18 cellular contexts compared by ENCODE assay signal in the genomic region with DNA sequence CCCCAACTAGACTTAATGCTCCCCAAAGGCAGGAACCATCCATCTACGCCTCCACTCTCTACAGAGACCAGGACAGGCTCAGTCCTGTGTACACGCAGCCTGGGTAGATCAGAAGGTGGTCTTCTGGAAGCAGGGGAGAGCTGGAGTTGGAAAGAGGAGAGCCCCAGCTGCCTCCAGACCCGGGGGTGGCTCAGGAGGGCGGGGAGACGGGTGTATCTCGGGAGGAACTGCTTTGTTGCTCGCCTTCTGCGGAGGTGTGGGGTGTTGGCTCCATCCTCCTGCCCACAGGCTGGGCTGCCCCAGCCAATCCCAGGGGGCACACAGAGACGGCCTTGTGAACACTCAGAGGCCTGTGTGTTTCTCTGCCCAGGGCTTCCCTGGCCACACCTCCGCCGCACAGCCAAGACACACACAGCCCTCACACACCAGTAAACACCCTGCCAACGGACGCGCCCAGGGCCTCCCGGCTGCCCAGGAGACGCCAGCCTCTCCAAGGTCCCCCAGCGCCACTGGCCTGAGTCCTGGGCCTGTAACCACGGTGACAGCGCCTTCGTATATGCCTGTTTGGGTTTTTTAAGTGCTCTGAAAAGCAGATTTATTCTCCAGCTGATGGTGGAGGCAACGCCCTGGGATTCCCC.
A peak's percentile ranks its signal among the peaks of the same experiment; 100 is the strongest.
DNase-seq lines count a peak whose midpoint lies in the region; ATAC-seq, FAIRE-seq and TF ChIP-seq lines count a peak whose summit lies in the region.
"Had no signal": no experiment of that assay in that cellular context is flagged by ENCODE, and none has a peak within 500 bp of the region (broad histone marks: within the 10 kb centered on the region; RNA-seq: fewer than 3 reads in every experiment).

No MANE protein-coding gene starts in this region.

- no peaks in the 10 kb centered on the region for H3K36me3 ChIP-seq in small intestine (ENCODE audit: control insufficient read depth in 2 of 2, insufficient read depth in 2 of 2, low read length in 2 of 2)
- H3K36me3 ChIP-seq: cardiac muscle cell, suprapubic skin had no signal

- H3K4me3 ChIP-seq in LNCaP clone FGC (ENCODE audit: low read depth, low read length) (no peak overlapping the region), small intestine (ENCODE audit: low read depth in 1 of 2, low read length in 2 of 2) (no peak overlapping the region)
- H3K4me3 ChIP-seq: BLaER1 treated with 17β-estradiol and CSF1 and Interleukin-3, amounts not matched to agents 10 nM and 100 nM; cardiac muscle cell; suprapubic skin had no signal

- H3K4me1 Mint-ChIP-seq in stimulated activated naive CD8-positive, alpha-beta T cell treated with anti-CD3 and anti-CD28 coated beads, Interleukin-15, amount 100 ng/mL, for 72 hours = no peaks in the 10 kb centered on the region
- H3K4me1 Mint-ChIP-seq: naive thymus-derived CD4-positive, alpha-beta T cell had no signal

- WGBS in small intestine, 3 donors = 22 to 60% (median 44%) methylated on average over 21 of the region's 21 CpGs

- no peak for TF ChIP-seq CTCF in LNCaP clone FGC (IDR thresholded peaks at IDR 0.05; ENCODE audit: control insufficient read depth, extremely low read depth, insufficient read depth)

- peak; percentile 10 for DNase-seq in LNCaP clone FGC (ENCODE audit: low read depth)
- peak; percentile 61 for DNase-seq in NCI-H774 (lab: John Stamatoyannopoulos, UW)
- peak in 35 of 51 donors; percentile 4 to 82 (median 37) for DNase-seq in hypothalamus (lab: John Stamatoyannopoulos, UW)
- peak; percentile 8 for DNase-seq in small intestine
- no peak for DNase-seq in stimulated activated naive CD8-positive, alpha-beta T cell treated with anti-CD3 and anti-CD28 coated beads, Interleukin-15, amount 100 ng/mL, for 72 hours
- no peak for DNase-seq in SIG-M5 treated with dmso at 0.1 percent for 504 hours (lab: John Stamatoyannopoulos, UW; ENCODE audit: unreplicated experiment)
- DNase-seq: activated CD4-positive, alpha-beta T cell treated with anti-CD3 and anti-CD28 coated beads for 48 hours; effector memory CD8-positive, alpha-beta T cell; GOT3; naive thymus-derived CD4-positive, alpha-beta T cell; retina; SIG-M5 had no signal

- no peak overlapping the region for H3K27ac Mint-ChIP-seq in stimulated activated naive CD8-positive, alpha-beta T cell treated with anti-CD3 and anti-CD28 coated beads, Interleukin-15, amount 100 ng/mL, for 72 hours
- H3K27ac Mint-ChIP-seq: activated naive CD8-positive, alpha-beta T cell; effector memory CD8-positive, alpha-beta T cell; naive thymus-derived CD4-positive, alpha-beta T cell had no signal

- H3K9me3 ChIP-seq in small intestine (ENCODE audit: control insufficient read depth, low read depth) = no peaks in the 10 kb centered on the region
- H3K9me3 ChIP-seq: suprapubic skin had no signal

- H3K4me1 ChIP-seq in small intestine (ENCODE audit: control insufficient read depth in 2 of 2, insufficient read depth in 1 of 2, low read depth in 1 of 2, low read length in 1 of 2) = no peaks in the 10 kb centered on the region
- H3K4me1 ChIP-seq: BLaER1 treated with 17β-estradiol and CSF1 and Interleukin-3, amounts not matched to agents 10 nM and 100 nM had no signal

- H3K9me3 Mint-ChIP-seq in stimulated activated naive CD8-positive, alpha-beta T cell treated with anti-CD3 and anti-CD28 coated beads, Interleukin-15, amount 100 ng/mL, for 72 hours = peaks cover 0 to 17% of the 10 kb centered on the region in 2 donors

- no peak for FAIRE-seq in small intestine (lab: Jason Lieb, UNC)

- ATAC-seq in HG03571 (IDR thresholded peaks at IDR 0.05; ENCODE audit: unreplicated experiment) (no peak), GM21786 (IDR thresholded peaks at IDR 0.05; ENCODE audit: unreplicated experiment) (no peak)
- ATAC-seq in stimulated activated naive CD8-positive, alpha-beta T cell treated with anti-CD3 and anti-CD28 coated beads, Interleukin-15, amount 100 ng/mL, for 72 hours = no peak
- ATAC-seq: effector memory CD8-positive, alpha-beta T cell; naive thymus-derived CD4-positive, alpha-beta T cell had no signal

- H3K4me3 Mint-ChIP-seq in stimulated activated naive CD8-positive, alpha-beta T cell treated with anti-CD3 and anti-CD28 coated beads, Interleukin-15, amount 100 ng/mL, for 72 hours = no peak overlapping the region
- H3K4me3 Mint-ChIP-seq: activated naive CD8-positive, alpha-beta T cell; effector memory CD8-positive, alpha-beta T cell; naive thymus-derived CD4-positive, alpha-beta T cell had no signal

- no peak overlapping the region for H3K27ac ChIP-seq in small intestine (ENCODE audit: low read depth in 1 of 2, low read length in 1 of 2)
- H3K27ac ChIP-seq: BLaER1 treated with 17β-estradiol and CSF1 and Interleukin-3, amounts not matched to agents 10 nM and 100 nM; cardiac muscle cell; suprapubic skin had no signal

- H3K27me3 ChIP-seq in small intestine (ENCODE audit: control insufficient read depth in 2 of 2, insufficient read depth in 2 of 2, low read length in 2 of 2) = no peaks in the 10 kb centered on the region
- H3K27me3 ChIP-seq: BLaER1 treated with 17β-estradiol and CSF1 and Interleukin-3, amounts not matched to agents 10 nM and 100 nM; cardiac muscle cell had no signal

- no peaks in the 10 kb centered on the region for H3K27me3 Mint-ChIP-seq in stimulated activated naive CD8-positive, alpha-beta T cell treated with anti-CD3 and anti-CD28 coated beads, Interleukin-15, amount 100 ng/mL, for 72 hours
- H3K27me3 Mint-ChIP-seq: activated naive CD8-positive, alpha-beta T cell; naive thymus-derived CD4-positive, alpha-beta T cell had no signal

Comparison
In these comparisons a context has a peak if more than half of its experiments do, and no peak if none do; other contexts are left out.
1. DNase-seq: peak in LNCaP clone FGC (single experiment), NCI-H774 (single experiment), hypothalamus (35 of 51) and small intestine (single experiment); none in stimulated activated naive CD8-positive, alpha-beta T cell treated with anti-CD3 and anti-CD28 coated beads, Interleukin-15, amount 100 ng/mL, for 72 hours (0 of 2) and SIG-M5 treated with dmso at 0.1 percent for 504 hours (single experiment).